Comparison of ENCODE assay signal across 1 cellular context in genomic region chr7:73839290-73839689, GRCh38.
A peak's percentile ranks its signal among the peaks of the same experiment; 100 is the strongest.
TF ChIP-seq lines count a peak whose summit lies in the region.

No MANE protein-coding gene starts in this region.

TF ChIP-seq in HepG2, 621 proteins besides CTCF, POLR2A, EP300 and RAD21 (continues in another document):
- TF ChIP-seq XBP1 (CRISPR knock-in tag; IDR thresholded peaks at IDR 0.05) (no peak), NR1H2 (CRISPR knock-in tag; IDR thresholded peaks at IDR 0.05; ENCODE audit: borderline replicate concordance, low read depth) (no peak), FOXP1 (IDR thresholded peaks at IDR 0.05) (no peak), FOXP1 (CRISPR knock-in tag; IDR thresholded peaks at IDR 0.05) (0 out of 2 replicates have a peak, but pooled peaks have one; percentile 17), GABPA (IDR thresholded peaks at IDR 0.05; ENCODE audit: low read depth, low read length) (no peak), GABPA (CRISPR knock-in tag; IDR thresholded peaks at IDR 0.05; ENCODE audit: low read depth) (no peak), NR3C1 (CRISPR knock-in tag; IDR thresholded peaks at IDR 0.05) (no peak), LCORL (IDR thresholded peaks at IDR 0.05) (no peak), LCORL (CRISPR knock-in tag; IDR thresholded peaks at IDR 0.05) (0 out of 2 replicates have a peak, but pooled peaks have one; percentile 18), ZNF12 (CRISPR knock-in tag; IDR thresholded peaks at IDR 0.05) (no peak), ZC3H4 (CRISPR knock-in tag; IDR thresholded peaks at IDR 0.05; ENCODE audit: borderline replicate concordance) (no peak), JARID2 (CRISPR knock-in tag; IDR thresholded peaks at IDR 0.05; ENCODE audit: insufficient replicate concordance) (no peak), BCL6 (CRISPR knock-in tag; IDR thresholded peaks at IDR 0.05) (0 out of 2 replicates have a peak, but pooled peaks have one; percentile 7), CBX1 (IDR thresholded peaks at IDR 0.05; ENCODE audit: low read depth) (peak; percentile 40), ZNF563 (CRISPR knock-in tag; IDR thresholded peaks at IDR 0.05) (no peak), AHDC1 (CRISPR knock-in tag; IDR thresholded peaks at IDR 0.05; ENCODE audit: borderline replicate concordance) (no peak), SRSF9 (IDR thresholded peaks at IDR 0.05; ENCODE audit: borderline replicate concordance, insufficient read depth, low read depth, low read length, poor library complexity, severe bottlenecking) (no peak), ZNF790 (CRISPR knock-in tag; IDR thresholded peaks at IDR 0.05; ENCODE audit: borderline replicate concordance) (no peak), PAXIP1 (CRISPR knock-in tag; conservative IDR thresholded peaks at IDR 0.05) (peak; percentile 47), ZBTB14 (CRISPR knock-in tag; IDR thresholded peaks at IDR 0.05) (no peak), DMAP1 (CRISPR knock-in tag; IDR thresholded peaks at IDR 0.05) (no peak), TFE3 (CRISPR knock-in tag; IDR thresholded peaks at IDR 0.05) (no peak), ATRX (CRISPR knock-in tag; IDR thresholded peaks at IDR 0.05; ENCODE audit: borderline replicate concordance) (no peak), ZNF446 (CRISPR knock-in tag; IDR thresholded peaks at IDR 0.05) (no peak), HNF4A (CRISPR knock-in tag; IDR thresholded peaks at IDR 0.05) (peak; percentile 72), KDM5B (CRISPR knock-in tag; IDR thresholded peaks at IDR 0.05; ENCODE audit: borderline replicate concordance) (no peak), NR2F1 (CRISPR knock-in tag; IDR thresholded peaks at IDR 0.05) (peak; percentile 51 to 63; a peak in 2 of 4 replicates), UBTF (CRISPR knock-in tag; IDR thresholded peaks at IDR 0.05) (no peak), TGIF2 (CRISPR knock-in tag; IDR thresholded peaks at IDR 0.05) (no peak), MAZ (IDR thresholded peaks at IDR 0.05; ENCODE audit: borderline replicate concordance, low read depth, low read length) (no peak), MAZ (CRISPR knock-in tag; IDR thresholded peaks at IDR 0.05; ENCODE audit: low read depth) (no peak), GPN1 (CRISPR knock-in tag; IDR thresholded peaks at IDR 0.05; ENCODE audit: borderline replicate concordance) (no peak), NFKBIZ (CRISPR knock-in tag; IDR thresholded peaks at IDR 0.05) (no peak), ZBTB20 (CRISPR knock-in tag; IDR thresholded peaks at IDR 0.05; ENCODE audit: borderline replicate concordance, low read depth) (no peak), ZNF576 (CRISPR knock-in tag; IDR thresholded peaks at IDR 0.05) (no peak), NFYC (CRISPR knock-in tag; IDR thresholded peaks at IDR 0.05) (no peak), SRSF4 (IDR thresholded peaks at IDR 0.05; ENCODE audit: low read depth, low read length, poor library complexity, severe bottlenecking) (no peak), ZNF878 (CRISPR knock-in tag; IDR thresholded peaks at IDR 0.05) (no peak), ZBTB44 (CRISPR knock-in tag; IDR thresholded peaks at IDR 0.05) (no peak), NCOR1 (IDR thresholded peaks at IDR 0.05; ENCODE audit: borderline replicate concordance, low read length) (peak; percentile 37; the same call in 1 of the 2 replicates), ZNF335 (CRISPR knock-in tag; IDR thresholded peaks at IDR 0.05) (no peak), FOXA3 (CRISPR knock-in tag; IDR thresholded peaks at IDR 0.05) (no peak), ZNF781 (CRISPR knock-in tag; IDR thresholded peaks at IDR 0.05; ENCODE audit: borderline replicate concordance, not compliant biosample characterization) (no peak), ZNF350 (CRISPR knock-in tag; IDR thresholded peaks at IDR 0.05; ENCODE audit: borderline replicate concordance, low read depth) (no peak), ARNT2 (CRISPR knock-in tag; IDR thresholded peaks at IDR 0.05; ENCODE audit: low read depth) (no peak), ARID2 (CRISPR knock-in tag; IDR thresholded peaks at IDR 0.05; ENCODE audit: borderline replicate concordance) (no peak), ZNF883 (CRISPR knock-in tag; IDR thresholded peaks at IDR 0.05; ENCODE audit: not compliant biosample characterization) (no peak), ATAD3A (CRISPR knock-in tag; IDR thresholded peaks at IDR 0.05) (no peak), CC2D1A (CRISPR knock-in tag; IDR thresholded peaks at IDR 0.05) (no peak), MLLT10 (CRISPR knock-in tag; IDR thresholded peaks at IDR 0.05) (no peak), ZSCAN5A (CRISPR knock-in tag; IDR thresholded peaks at IDR 0.05; ENCODE audit: borderline replicate concordance) (no peak), THAP11 (CRISPR knock-in tag; IDR thresholded peaks at IDR 0.05) (no peak), ZNF530 (CRISPR knock-in tag; IDR thresholded peaks at IDR 0.05; ENCODE audit: low read depth) (no peak), ZNF556 (CRISPR knock-in tag; IDR thresholded peaks at IDR 0.05; ENCODE audit: borderline replicate concordance) (no peak)
